1 cellular context compared by ENCODE assay signal in genomic region chr11:100666816-100667215, GRCh38. TPM values are rescaled to one million over a fixed set of nuclear protein-coding genes. Genes with fewer than 3 reads are reported as not detected.
"Had no signal": no experiment of that assay in that cellular context is flagged by ENCODE, and none has a peak within 500 bp of the region (broad histone marks: within the 10 kb centered on the region; RNA-seq: fewer than 3 reads in every experiment).

No MANE protein-coding gene starts in this region.

RNA-seq across cellular contexts. Expression of gene ARHGAP42, which starts 20.3 kb away (rescaled TPM):
- polyA plus RNA-seq: naive thymus-derived CD4-positive, alpha-beta T cell had no signal
